ENCODE assay signal across 8 cellular contexts in genomic region chr6:28586273-28586672, GRCh38.
DNase-seq lines count a peak whose midpoint lies in the region; ATAC-seq and TF ChIP-seq lines count a peak whose summit lies in the region.

No MANE protein-coding gene starts in this region.

- peaks cover 19% of the 10 kb centered on the region for H3K27me3 Mint-ChIP-seq in osteocyte (ENCODE audit: unreplicated experiment)

- H3K9me3 ChIP-seq in ES-I3 (ENCODE audit: control insufficient read depth, insufficient read depth, low read length) (no peaks in the 10 kb centered on the region), PC-3 (ENCODE audit: low read length) (no peaks in the 10 kb centered on the region), esophagus muscularis mucosa (peaks cover 0 to 3% (median 0%) of the 10 kb centered on the region in 4 donors)

- no peak overlapping the region for H3K27ac ChIP-seq in PC-3 (ENCODE audit: low read length)
- no peak overlapping the region for H3K27ac ChIP-seq in esophagus muscularis mucosa (replicated peaks in 1 of 4)

- TF ChIP-seq EP300 in esophagus muscularis mucosa (IDR thresholded peaks at IDR 0.05): no peak

- POLR2A ChIA-PET in PC-3 (lab: Charles Lee; ENCODE audit: unreplicated experiment): interaction anchor here (0.6 kb wide), 1 partner anchor 432 kb away, joined by 3 read pairs; no protein-coding TSS in a partner anchor

- CTCF ChIA-PET in PC-3 (lab: Charles Lee): interaction anchor here (1.9 kb wide), 1 partner anchor 44 kb away, joined by 5 read pairs; no protein-coding TSS in a partner anchor

- H3K4me1 ChIP-seq in ES-I3 (ENCODE audit: insufficient read depth, low read length) (no peaks in the 10 kb centered on the region), PC-3 (ENCODE audit: insufficient read depth, low read length) (peaks cover 24% of the 10 kb centered on the region), esophagus muscularis mucosa (peaks cover 4 to 24% (median 10%) of the 10 kb centered on the region in 4 donors)

- H3K9me3 Mint-ChIP-seq in osteocyte (ENCODE audit: unreplicated experiment): no peaks in the 10 kb centered on the region

- peak overlapping the region; percentile 86 for H3K4me3 Mint-ChIP-seq in osteocyte (ENCODE audit: unreplicated experiment)

- H3K27ac Mint-ChIP-seq in osteocyte (ENCODE audit: unreplicated experiment): no peak overlapping the region

- H3K4me3 ChIP-seq in PC-3 (ENCODE audit: low read length) (peak overlapping the region; percentile 89), esophagus muscularis mucosa (peak overlapping the region in 3 of 4 donors; percentile 56 to 71 (median 57))

- no TSS peak for BruUV-seq in PC-3 (replicated peaks; lab: Mats Ljungman, UMichigan)

- peak overlapping the region; percentile 99 for H2AFZ ChIP-seq in PC-3 (ENCODE audit: low read length)

- no peak for TF ChIP-seq POLR2A in esophagus muscularis mucosa (IDR thresholded peaks at IDR 0.05; ENCODE audit: low read depth)

- no peaks in the 10 kb centered on the region for H3K36me3 Mint-ChIP-seq in osteocyte (ENCODE audit: unreplicated experiment)

- ATAC-seq in PC-3 (peak; percentile 35), HG02981 (IDR thresholded peaks at IDR 0.05; ENCODE audit: unreplicated experiment) (no peak), GM21423 (IDR thresholded peaks at IDR 0.05; ENCODE audit: unreplicated experiment) (no peak)

- intact Hi-C loops in PC-3 (cut with micrococcal nuclease) (loop anchor here (2.0 to 10.0 kb wide), 5 partner anchors 43 to 451 kb away; partner anchors contain the start of genes ZSCAN12 and ZSCAN23), esophagus muscularis mucosa (cut with DNase I) (no loop called here)

- H3K27me3 ChIP-seq in PC-3 (ENCODE audit: low read length) (no peaks in the 10 kb centered on the region), esophagus muscularis mucosa (peaks cover 0 to 67% (median 19%) of the 10 kb centered on the region in 4 donors)

- H3K9ac ChIP-seq in ES-I3 (ENCODE audit: low read depth, low read length) (peak overlapping the region; percentile 81), PC-3 (ENCODE audit: low read length) (peak overlapping the region; percentile 83)

- no peaks in the 10 kb centered on the region for H3K36me3 ChIP-seq in ES-I3 (ENCODE audit: insufficient read depth, low read length)
- H3K36me3 ChIP-seq in PC-3 (ENCODE audit: low read depth, low read length): no peaks in the 10 kb centered on the region
- H3K36me3 ChIP-seq in esophagus muscularis mucosa: no peaks in the 10 kb centered on the region

- no peaks in the 10 kb centered on the region for H3K9me2 ChIP-seq in PC-3 (replicated peaks; ENCODE audit: low read length)

- DNase-seq in PC-3 (peak; percentile 45), esophagus muscularis mucosa (ENCODE audit: extremely low spot score) (no peak), osteocyte (ENCODE audit: extremely low spot score, unreplicated experiment) (no peak), dermis blood vessel endothelial cell (no peak), midbrain (lab: John Stamatoyannopoulos, UW) (no peak)

- peaks cover 24% of the 10 kb centered on the region for H3K4me1 Mint-ChIP-seq in osteocyte (ENCODE audit: unreplicated experiment)

- WGBS in esophagus muscularis mucosa: 79% methylated on average over 6 of the region's 6 CpGs

- no peaks in the 10 kb centered on the region for H3F3A ChIP-seq in PC-3 (ENCODE audit: low read length, unreplicated experiment)

- H4K20me1 ChIP-seq in PC-3 (ENCODE audit: low read length): no peaks in the 10 kb centered on the region

- TF ChIP-seq CTCF in PC-3 (conservative IDR thresholded peaks at IDR 0.05; ENCODE audit: low read depth, low read length): no peak
- TF ChIP-seq CTCF in esophagus muscularis mucosa (IDR thresholded peaks at IDR 0.05): no peak
- TF ChIP-seq CTCF in osteocyte (IDR thresholded peaks at IDR 0.05): no peak

- peaks cover 24% of the 10 kb centered on the region for H3K79me2 ChIP-seq in PC-3 (ENCODE audit: low read length)

- H3K4me2 ChIP-seq in PC-3 (ENCODE audit: low read length): peak overlapping the region; percentile 97
